ENCODE assay signal across 1 cellular context in genomic region chr12:76018111-76018510, GRCh38.
TF ChIP-seq lines count a peak whose summit lies in the region.

No MANE protein-coding gene starts in this region.

TF ChIP-seq in GM23338, 12 proteins besides CTCF, POLR2A, EP300 and RAD21 (continued from another document):
- no peak for TF ChIP-seq ZNF462 (CRISPR knock-in tag; IDR thresholded peaks at IDR 0.05)
- TF ChIP-seq REST (IDR thresholded peaks at IDR 0.05; ENCODE audit: unreplicated experiment): no peak
- no peak for TF ChIP-seq CREB1 (CRISPR knock-in tag; IDR thresholded peaks at IDR 0.05; ENCODE audit: low read depth)
- TF ChIP-seq NANOG (IDR thresholded peaks at IDR 0.05; ENCODE audit: borderline replicate concordance): no peak
- no peak for TF ChIP-seq ZNF114 (CRISPR knock-in tag; IDR thresholded peaks at IDR 0.05)
- TF ChIP-seq ZNF331 (CRISPR knock-in tag; IDR thresholded peaks at IDR 0.05; ENCODE audit: low read depth): no peak
- no peak for TF ChIP-seq EZH2 (IDR thresholded peaks at IDR 0.05; ENCODE audit: low read depth, unreplicated experiment)
